Comparison of ENCODE assay signal across 10 cellular contexts in genomic region chr1:234976880-234977680, GRCh38.
A peak's percentile ranks its signal among the peaks of the same experiment; 100 is the strongest.
DNase-seq lines count a peak whose midpoint lies in the region; ATAC-seq, FAIRE-seq and TF ChIP-seq lines count a peak whose summit lies in the region.
"Had no signal": no experiment of that assay in that cellular context is flagged by ENCODE, and none has a peak within 500 bp of the region (broad histone marks: within the 10 kb centered on the region; RNA-seq: fewer than 3 reads in every experiment).

No MANE protein-coding gene starts in this region.

- H3K27ac ChIP-seq in right cardiac atrium (ENCODE audit: low read length), result peak overlapping the region; percentile 68
- peak overlapping the region; percentile 11 to 95 (median 92) for H3K27ac ChIP-seq in stomach

- intact Hi-C loops in right cardiac atrium (cut with DNase I), result loop anchor here in 3 of 4 donors (5.0 to 10.0 kb wide), 4 partner anchors 112 to 365 kb away; partner anchors contain the start of gene IRF2BP2 (in 2 of the 3)
- intact Hi-C loops in stomach (cut with DNase I; ENCODE audit: low total_unique reads), result no loop called here

- H3K9me3 ChIP-seq in right cardiac atrium (ENCODE audit: control insufficient read depth, low read length), result no peaks in the 10 kb centered on the region
- H3K9me3 ChIP-seq in stomach, result no peaks in the 10 kb centered on the region

- H3K27me3 ChIP-seq in right cardiac atrium (ENCODE audit: control insufficient read depth, insufficient read depth), result no peaks in the 10 kb centered on the region
- no peaks in the 10 kb centered on the region for H3K27me3 ChIP-seq in stomach

- no peak for TF ChIP-seq POLR2A in stomach (IDR thresholded peaks at IDR 0.05)
- TF ChIP-seq POLR2A in H54 (IDR thresholded peaks at IDR 0.05; ENCODE audit: low read depth, low read length), result no peak

- ATAC-seq in right cardiac atrium, result no peak
- no peak for ATAC-seq in GM21737 (IDR thresholded peaks at IDR 0.05; ENCODE audit: unreplicated experiment)
- ATAC-seq: activated CD8-positive, alpha-beta T cell treated with anti-CD3 and anti-CD28 coated beads for 36 hours had no signal

- H3K4me1 ChIP-seq in right cardiac atrium (ENCODE audit: control insufficient read depth, insufficient read depth, low read length), result peaks cover 39% of the 10 kb centered on the region
- peaks cover 66 to 100% (median 76%) of the 10 kb centered on the region in 4 donors for H3K4me1 ChIP-seq in stomach

- no peaks in the 10 kb centered on the region for H3K36me3 ChIP-seq in stomach

- DNase-seq in NCI-H1092 treated with DMSO at 0.1 percent for 48 hours (lab: John Stamatoyannopoulos, UW), result peak; percentile 15
- DNase-seq in NCI-H1092 (lab: John Stamatoyannopoulos, UW), result no peak
- DNase-seq in SKM-1 treated with dmso at 0.1 percent for 144 hours (lab: John Stamatoyannopoulos, UW; ENCODE audit: unreplicated experiment), result peak; percentile 69
- no peak for DNase-seq in right cardiac atrium
- no peak for DNase-seq in stomach
- no peak for DNase-seq in H54 (ENCODE audit: insufficient read length, low spot score)
- DNase-seq in stimulated activated CD4-positive, alpha-beta T cell treated with anti-CD3 and anti-CD28 coated beads, Interleukin-2, amount 100 ng/mL, for 24 hours, result no peak
- DNase-seq: 8988T; activated CD8-positive, alpha-beta T cell treated with anti-CD3 and anti-CD28 coated beads for 36 hours had no signal

- FAIRE-seq in H54 (lab: Jason Lieb, UNC), result no peak

- no peak for TF ChIP-seq CTCF in stomach (IDR thresholded peaks at IDR 0.05)

- 89% methylated on average over 15 of the region's 15 CpGs for WGBS in right cardiac atrium
- 81 to 88% (median 86%) methylated on average over 15 of the region's 15 CpGs for WGBS in stomach, 5 donors

- TF ChIP-seq EP300 in stomach (IDR thresholded peaks at IDR 0.05), result no peak

- H3K4me3 ChIP-seq in right cardiac atrium (ENCODE audit: low read length) (no peak overlapping the region), stomach (no peak overlapping the region)

Comparison
In these comparisons a context has a peak if more than half of its experiments do, and no peak if none do; other contexts are left out.
1. DNase-seq: peak in NCI-H1092 treated with DMSO at 0.1 percent for 48 hours (single experiment) and SKM-1 treated with dmso at 0.1 percent for 144 hours (single experiment); none in NCI-H1092 (single experiment), right cardiac atrium (0 of 3), stomach (single experiment), H54 (single experiment) and stimulated activated CD4-positive, alpha-beta T cell treated with anti-CD3 and anti-CD28 coated beads, Interleukin-2, amount 100 ng/mL, for 24 hours (0 of 2).